8 cellular contexts compared by ENCODE assay signal in the genomic region with DNA sequence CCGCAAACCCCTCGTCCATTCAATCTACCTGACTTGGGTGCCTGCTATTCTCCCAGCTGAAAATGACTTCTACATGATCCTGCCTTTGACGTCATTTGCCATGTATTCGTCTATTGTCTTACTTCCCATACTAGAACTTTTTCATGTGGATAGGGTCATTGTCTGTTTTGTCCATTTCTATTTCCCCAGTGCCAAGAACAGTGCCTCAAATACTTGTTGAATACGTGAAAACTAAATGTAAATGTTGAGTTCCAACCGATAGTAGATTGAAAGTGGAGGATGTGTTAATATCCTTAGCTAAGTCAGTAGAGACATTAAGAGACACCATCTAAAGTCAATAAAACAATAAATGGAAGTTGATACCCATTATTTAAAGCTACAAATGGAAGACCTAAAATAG. TPM values are rescaled to one million over a fixed set of nuclear protein-coding genes. Genes with fewer than 3 reads are reported as not detected.
A peak's percentile ranks its signal among the peaks of the same experiment; 100 is the strongest.
DNase-seq lines count a peak whose midpoint lies in the region; TF ChIP-seq lines count a peak whose summit lies in the region.

No MANE protein-coding gene starts in this region.

- H2AK5ac ChIP-seq in mesenchymal stem cell (ENCODE audit: low read length, severe bottlenecking) = no peak overlapping the region

- H2BK15ac ChIP-seq in mesenchymal stem cell (ENCODE audit: low read depth, poor library complexity, severe bottlenecking) = no peak overlapping the region

- no peak overlapping the region for H2BK120ac ChIP-seq in mesenchymal stem cell (ENCODE audit: low read depth, low read length)

- H4K91ac ChIP-seq in mesenchymal stem cell (ENCODE audit: low read length) = no peak overlapping the region

- DNase-seq in HFF-Myc (ENCODE audit: extremely low read depth, low read depth) = no peak
- DNase-seq in astrocyte of the spinal cord (ENCODE audit: low read depth, low spot score) = peak; percentile 16
- DNase-seq in mesenchymal stem cell = peak; percentile 10
- DNase-seq in DMS153 (lab: John Stamatoyannopoulos, UW) = no peak
- DNase-seq in DMS114 treated with DMSO at 0.1 percent for 48 hours (lab: John Stamatoyannopoulos, UW; ENCODE audit: unreplicated experiment) = no peak
- no peak for DNase-seq in germinal center (ENCODE audit: low spot score)
- DNase-seq in UCSD-AML1 (lab: John Stamatoyannopoulos, UW; ENCODE audit: unreplicated experiment) = no peak

- H3K79me1 ChIP-seq in mesenchymal stem cell (replicated peaks; ENCODE audit: low read length, poor library complexity, severe bottlenecking) = peaks cover 7% of the 10 kb centered on the region

- no peak overlapping the region for H3K4ac ChIP-seq in mesenchymal stem cell (ENCODE audit: low read depth in 1 of 2, low read length in 2 of 2)

- no peak overlapping the region for H2BK5ac ChIP-seq in mesenchymal stem cell (ENCODE audit: low read depth, low read length, poor library complexity, severe bottlenecking)

- H3K18ac ChIP-seq in mesenchymal stem cell (ENCODE audit: low read depth in 1 of 2, low read length in 2 of 2) = no peak overlapping the region

- WGBS in mesenchymal stem cell = 80% methylated on average over 4 of the region's 6 CpGs

- H2AFZ ChIP-seq in mesenchymal stem cell (ENCODE audit: low read depth, low read length) = no peak overlapping the region

- TF ChIP-seq CTCF in 22Rv1 (IDR thresholded peaks at IDR 0.05) (no peak), HFF-Myc (IDR thresholded peaks at IDR 0.05; ENCODE audit: low read depth, low read length, missing control alignments) (no peak), astrocyte of the spinal cord (IDR thresholded peaks at IDR 0.05; ENCODE audit: low read depth, low read length) (no peak)

- H3K4me3 ChIP-seq in HFF-Myc (replicated peaks; ENCODE audit: low read depth, low read length) (peak overlapping the region; percentile 61), astrocyte of the spinal cord (ENCODE audit: low read depth, low read length) (peak overlapping the region; percentile 77), mesenchymal stem cell (ENCODE audit: insufficient read depth in 1 of 2, low read depth in 1 of 2, low read length in 2 of 2) (peak overlapping the region in 1 of 2 experiments; percentile 85)

- H3K27me3 ChIP-seq in mesenchymal stem cell (ENCODE audit: control insufficient read depth in 1 of 2, insufficient read depth in 1 of 2, low read length in 2 of 2) = no peaks in the 10 kb centered on the region

- H3K4me1 ChIP-seq in mesenchymal stem cell (ENCODE audit: control insufficient read depth, insufficient read depth, low read depth, low read length) = no peaks in the 10 kb centered on the region

- no peak overlapping the region for H3K4me2 ChIP-seq in mesenchymal stem cell (ENCODE audit: low read length, poor library complexity, severe bottlenecking)

- no peak overlapping the region for H3K23ac ChIP-seq in mesenchymal stem cell (ENCODE audit: low read length in 2 of 2)

- in situ Hi-C loops in astrocyte of the spinal cord (cut with HindIII; ENCODE audit: low sequenced_read_pairs) = no loop called here

- no peaks in the 10 kb centered on the region for H3K9me3 ChIP-seq in mesenchymal stem cell (ENCODE audit: control insufficient read depth, low read length)

- peak overlapping the region; percentile 93 for H3K9ac ChIP-seq in mesenchymal stem cell (ENCODE audit: low read length)

- no peak overlapping the region for H3K14ac ChIP-seq in mesenchymal stem cell (ENCODE audit: low read length in 2 of 2)

- H3K27ac ChIP-seq in 22Rv1 (peak overlapping the region; percentile 80), mesenchymal stem cell (ENCODE audit: low read length, poor library complexity, severe bottlenecking) (no peak overlapping the region)

- no peak overlapping the region for H2BK12ac ChIP-seq in mesenchymal stem cell (ENCODE audit: low read length in 2 of 2)

- H3K36me3 ChIP-seq in mesenchymal stem cell (ENCODE audit: control insufficient read depth in 1 of 2, insufficient read depth in 2 of 2, low read depth in 1 of 2, low read length in 2 of 2) = peaks cover 13 to 30% of the 10 kb centered on the region in 2 experiments

- no peak overlapping the region for H4K8ac ChIP-seq in mesenchymal stem cell (ENCODE audit: low read length)

RNA-seq across cellular contexts. Expression of a gene that starts 0.9 kb away (rescaled TPM):
- polyA plus RNA-seq in mesenchymal stem cell (2013, experiment 1 of 2) = 5.0 TPM
- polyA plus RNA-seq in mesenchymal stem cell (2013, experiment 2 of 2) = 5.4 TPM

RNA-seq across cellular contexts. Expression of a gene that starts 13.3 kb away (rescaled TPM):
- polyA plus RNA-seq in mesenchymal stem cell (2013, experiment 1 of 2) = not detected
- not detected for polyA plus RNA-seq in mesenchymal stem cell (2013, experiment 2 of 2)

RNA-seq across cellular contexts. Expression of a gene that starts 25.6 kb away (rescaled TPM):
- not detected for polyA plus RNA-seq in mesenchymal stem cell (2013, experiment 1 of 2)
- polyA plus RNA-seq in mesenchymal stem cell (2013, experiment 2 of 2) = not detected

RNA-seq across cellular contexts. Expression of a gene that starts 30.2 kb away (rescaled TPM):
- not detected for polyA plus RNA-seq in mesenchymal stem cell (2013, experiment 1 of 2)
- polyA plus RNA-seq in mesenchymal stem cell (2013, experiment 2 of 2) = not detected

RNA-seq across cellular contexts. Expression of a gene that starts 36.7 kb away (rescaled TPM):
- not detected for polyA plus RNA-seq in mesenchymal stem cell (2013, experiment 1 of 2)
- 0.01 TPM for polyA plus RNA-seq in mesenchymal stem cell (2013, experiment 2 of 2)

Comparison
In these comparisons a context has a peak if more than half of its experiments do, and no peak if none do; other contexts are left out.
1. DNase-seq: peak in astrocyte of the spinal cord (single experiment) and mesenchymal stem cell (single experiment); none in HFF-Myc (single experiment), DMS153 (single experiment), DMS114 treated with DMSO at 0.1 percent for 48 hours (single experiment), germinal center (single experiment) and UCSD-AML1 (single experiment).